ENCODE assay signal across 29 cellular contexts in the genomic region with DNA sequence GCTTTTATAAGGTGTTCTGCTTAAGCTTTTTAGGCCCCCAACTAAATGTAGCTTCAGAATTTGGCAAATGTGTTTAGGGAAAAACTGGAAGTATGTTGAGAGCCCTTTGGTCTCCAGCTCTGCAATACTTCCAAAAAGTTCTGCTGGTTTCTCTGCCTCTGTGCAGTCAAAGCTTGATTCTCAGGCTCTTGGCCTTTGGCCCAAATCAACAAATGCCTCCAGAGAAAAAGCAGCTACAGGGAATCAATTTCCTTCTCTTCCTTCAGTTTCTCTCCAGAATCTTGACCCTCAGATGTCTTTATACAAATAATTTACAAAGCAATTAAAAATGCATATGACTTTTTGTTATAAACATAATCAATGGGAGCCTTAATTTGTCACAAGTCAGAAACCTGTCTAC.
DNase-seq lines count a peak whose midpoint lies in the region; ATAC-seq and TF ChIP-seq lines count a peak whose summit lies in the region.
"Had no signal": no experiment of that assay in that cellular context is flagged by ENCODE, and none has a peak within 500 bp of the region (broad histone marks: within the 10 kb centered on the region; RNA-seq: fewer than 3 reads in every experiment).

No MANE protein-coding gene starts in this region.

- no peak for TF ChIP-seq RAD21 in IMR-90 (IDR thresholded peaks at IDR 0.05; ENCODE audit: low read length)

- H3K56ac ChIP-seq in IMR-90 (ENCODE audit: extremely low read depth, insufficient read depth, low read length) = no peak overlapping the region

- no peak overlapping the region for H2AK5ac ChIP-seq in IMR-90 (ENCODE audit: low read depth, low read length)

- H4K20me1 ChIP-seq in IMR-90 (ENCODE audit: insufficient read depth, low read length) = no peaks in the 10 kb centered on the region
- H4K20me1 ChIP-seq: BLaER1 had no signal

- no peak overlapping the region for H2AK9ac ChIP-seq in IMR-90 (replicated peaks; ENCODE audit: low read depth, low read length, poor library complexity)

- CTCF ChIA-PET in IMR-90 (lab: Yijun Ruan, JAX) = no interaction called here

- ATAC-seq in IMR-90 (ENCODE audit: low read depth) = peak; percentile 48; the same call in 1 of the 2 replicates
- ATAC-seq in HG03571 (IDR thresholded peaks at IDR 0.05; ENCODE audit: unreplicated experiment) = no peak
- ATAC-seq: activated T-cell treated with anti-CD3 and anti-CD28 coated beads, Interleukin-2, amount 50 U/mL, for 72 hours; GM12878; HCT116; left lung; mucosa of descending colon; psoas muscle; stimulated activated effector memory CD8-positive, alpha-beta T cell treated with anti-CD3 and anti-CD28 coated beads, Interleukin-12 subunit alpha, Interleukin-12 subunit beta, amount 100 ng/mL, for 72 hours had no signal

- no peaks in the 10 kb centered on the region for H3K79me1 ChIP-seq in IMR-90 (ENCODE audit: low read depth in 1 of 2, low read length in 2 of 2)

- peaks cover 2% of the 10 kb centered on the region; the same call in 1 of the 2 replicates for H3K9me3 ChIP-seq in IMR-90 (ENCODE audit: control insufficient read depth, insufficient read depth, low read length)
- H3K9me3 ChIP-seq: mucosa of descending colon, psoas muscle had no signal

- no peak overlapping the region for H2BK120ac ChIP-seq in IMR-90 (ENCODE audit: low read depth, low read length)

- no peak overlapping the region for H3K14ac ChIP-seq in IMR-90 (replicated peaks; ENCODE audit: low read depth, low read length)

- H3K27me3 ChIP-seq in IMR-90 (ENCODE audit: control insufficient read depth, insufficient read depth, low read length) (no peaks in the 10 kb centered on the region), brain microvascular endothelial cell (replicated peaks) (no peaks in the 10 kb centered on the region)
- H3K27me3 ChIP-seq: BLaER1, dorsolateral prefrontal cortex, heart right ventricle, left lung, neural progenitor cell, spleen had no signal

- no peak overlapping the region for H3K4me3 ChIP-seq in IMR-90 (ENCODE audit: insufficient read depth, low read depth, low read length)
- H3K4me3 ChIP-seq in brain microvascular endothelial cell (ENCODE audit: low read depth, low read length) = no peak overlapping the region
- H3K4me3 ChIP-seq: BLaER1, dorsolateral prefrontal cortex, GM12878, heart right ventricle, left lung, mucosa of descending colon, neural progenitor cell, psoas muscle, spleen had no signal

- POLR2A ChIA-PET in IMR-90 (lab: Charles Lee; ENCODE audit: unreplicated experiment) = no interaction called here

- H4K5ac ChIP-seq in IMR-90 (ENCODE audit: low read depth, low read length) = no peak overlapping the region

- H3K36me3 ChIP-seq in IMR-90 (ENCODE audit: control insufficient read depth, insufficient read depth, low read length) = no peaks in the 10 kb centered on the region
- no peaks in the 10 kb centered on the region for H3K36me3 ChIP-seq in brain microvascular endothelial cell (replicated peaks)

- H3K4me2 ChIP-seq in IMR-90 (ENCODE audit: low read depth, low read length) = no peak overlapping the region
- H3K4me2 ChIP-seq: BLaER1, neural progenitor cell had no signal

- H3K23ac ChIP-seq in IMR-90 (ENCODE audit: low read depth, low read length) = no peak overlapping the region

- no peak overlapping the region for H3K4ac ChIP-seq in IMR-90 (ENCODE audit: low read depth, low read length)

- H4K8ac ChIP-seq in IMR-90 (ENCODE audit: low read depth in 2 of 2, low read length in 2 of 2) = no peak overlapping the region

- no peaks in the 10 kb centered on the region for H3K9me1 ChIP-seq in IMR-90 (ENCODE audit: insufficient read depth, low read length)

- dilution Hi-C loops in IMR-90 (cut with HindIII; ENCODE audit: low sequenced_read_pairs, unreplicated experiment) = no loop called here

- in situ Hi-C loops in IMR-90 (cut with MboI; ENCODE audit: low sequenced_read_pairs) = no loop called here
- in situ Hi-C loops in brain microvascular endothelial cell (cut with HindIII; ENCODE audit: low pct_ligation_motif_present, low sequenced_read_pairs) = no loop called here

- no peak overlapping the region for H2AFZ ChIP-seq in IMR-90 (replicated peaks; ENCODE audit: low read length, poor library complexity)
- H2AFZ ChIP-seq: neural progenitor cell had no signal

- TF ChIP-seq CTCF in IMR-90 (conservative IDR thresholded peaks at IDR 0.05; ENCODE audit: low read depth, low read length) (no peak), brain microvascular endothelial cell (IDR thresholded peaks at IDR 0.05; ENCODE audit: low read depth, low read length, missing control alignments) (no peak)

- no peak overlapping the region for H3K9ac ChIP-seq in IMR-90 (ENCODE audit: low read depth, low read length)
- H3K9ac ChIP-seq: BLaER1, neural progenitor cell had no signal

- H3K4me1 ChIP-seq in IMR-90 (ENCODE audit: control insufficient read depth, insufficient read depth, low read length) = no peaks in the 10 kb centered on the region
- H3K4me1 ChIP-seq: left lung, neural progenitor cell, psoas muscle, spleen had no signal

- H3K18ac ChIP-seq in IMR-90 (ENCODE audit: low read depth, low read length) = no peak overlapping the region

- BruUV-seq in IMR-90 (replicated peaks; lab: Mats Ljungman, UMichigan) = no TSS peak

- H4K91ac ChIP-seq in IMR-90 (ENCODE audit: insufficient read depth, low read depth, low read length) = no peak overlapping the region

- no peak for TF ChIP-seq POLR2A in IMR-90 (IDR thresholded peaks at IDR 0.05; ENCODE audit: low read depth, low read length)

- H2BK5ac ChIP-seq in IMR-90 (ENCODE audit: low read depth, low read length, poor library complexity, severe bottlenecking) = no peak overlapping the region

- DNase-seq in IMR-90 (peak; percentile 46), brain microvascular endothelial cell (peak; percentile 26), left kidney (ENCODE audit: low read depth, low spot score) (peak; percentile 50), pulmonary artery endothelial cell (ENCODE audit: low read depth, low spot score) (peak; percentile 24), LoVo (ENCODE audit: low spot score) (no peak), pons (ENCODE audit: low spot score) (no peak)
- DNase-seq: ACHN; activated CD4-positive, alpha-beta T cell treated with anti-CD3 and anti-CD28 coated beads for 4 hours; activated naive CD4-positive, alpha-beta T cell treated with Interleukin-2 at 50 U/mL for 16 hours; activated T-cell treated with anti-CD3 and anti-CD28 coated beads, Interleukin-2, amount 50 U/mL, for 72 hours; central memory CD4-positive, alpha-beta T cell; DND-41; dorsolateral prefrontal cortex; left lung; NCI-H1105 treated with DMSO at 0.1 percent for 48 hours; NCI-H2029 treated with DMSO at 0.1 percent for 48 hours; NCI-H2227 treated with DMSO at 0.1 percent for 48 hours; NCI-H748 treated with DMSO at 0.1 percent for 48 hours; psoas muscle; spleen; stimulated activated CD4-positive, alpha-beta T cell treated with anti-CD3 and anti-CD28 coated beads, Interleukin-2, amount 100 ng/mL, for 48 hours had no signal

- no peak overlapping the region for H2BK20ac ChIP-seq in IMR-90 (ENCODE audit: low read depth, low read length)

- H2BK15ac ChIP-seq in IMR-90 (ENCODE audit: low read depth, low read length) = no peak overlapping the region

- intact Hi-C loops in IMR-90 (cut with micrococcal nuclease) = no loop called here

- H3K27ac ChIP-seq in IMR-90 (ENCODE audit: insufficient read depth, low read length) = no peak overlapping the region
- H3K27ac ChIP-seq in brain microvascular endothelial cell = no peak overlapping the region
- H3K27ac ChIP-seq: BLaER1, dorsolateral prefrontal cortex, left lung, neural progenitor cell, psoas muscle, spleen had no signal

TF ChIP-seq in IMR-90, 13 proteins besides CTCF, POLR2A, EP300 and RAD21:
- TF ChIP-seq, protein P1, sequence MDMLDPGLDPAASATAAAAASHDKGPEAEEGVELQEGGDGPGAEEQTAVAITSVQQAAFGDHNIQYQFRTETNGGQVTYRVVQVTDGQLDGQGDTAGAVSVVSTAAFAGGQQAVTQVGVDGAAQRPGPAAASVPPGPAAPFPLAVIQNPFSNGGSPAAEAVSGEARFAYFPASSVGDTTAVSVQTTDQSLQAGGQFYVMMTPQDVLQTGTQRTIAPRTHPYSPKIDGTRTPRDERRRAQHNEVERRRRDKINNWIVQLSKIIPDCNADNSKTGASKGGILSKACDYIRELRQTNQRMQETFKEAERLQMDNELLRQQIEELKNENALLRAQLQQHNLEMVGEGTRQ (IDR thresholded peaks at IDR 0.05; ENCODE audit: low read depth, low read length) = no peak
- no peak for TF ChIP-seq RFX5 (IDR thresholded peaks at IDR 0.05; ENCODE audit: low read depth, low read length)
- TF ChIP-seq CHD1 (IDR thresholded peaks at IDR 0.05; ENCODE audit: low read depth, low read length) = no peak
- TF ChIP-seq MAFK (IDR thresholded peaks at IDR 0.05; ENCODE audit: low read depth, low read length) = no peak
- TF ChIP-seq CEBPB (IDR thresholded peaks at IDR 0.05; ENCODE audit: low read depth, low read length) = no peak
- TF ChIP-seq RCOR1 (IDR thresholded peaks at IDR 0.05; ENCODE audit: insufficient replicate concordance, low read length) = no peak
- no peak for TF ChIP-seq BHLHE40 (IDR thresholded peaks at IDR 0.05; ENCODE audit: low read depth, low read length)
- TF ChIP-seq FOS (IDR thresholded peaks at IDR 0.05; ENCODE audit: low read depth, low read length) = no peak
- no peak for TF ChIP-seq ELK1 (IDR thresholded peaks at IDR 0.05; ENCODE audit: borderline replicate concordance, low read depth, low read length)
- no peak for TF ChIP-seq SMC3 (IDR thresholded peaks at IDR 0.05; ENCODE audit: low read depth, low read length)
- no peak for TF ChIP-seq MXI1 (IDR thresholded peaks at IDR 0.05; ENCODE audit: borderline replicate concordance, low read depth, low read length)
- no peak for TF ChIP-seq MAZ (IDR thresholded peaks at IDR 0.05; ENCODE audit: borderline replicate concordance, low read depth, low read length)
- TF ChIP-seq NFE2L2 (IDR thresholded peaks at IDR 0.05; ENCODE audit: low read depth, low read length) = no peak
TF ChIP-seq in IMR-90: peak in this region for 0.

Comparison
In these comparisons a context has a peak if more than half of its experiments do, and no peak if none do; other contexts are left out.
1. DNase-seq: peak in IMR-90 (single experiment), brain microvascular endothelial cell (single experiment), left kidney (single experiment) and pulmonary artery endothelial cell (single experiment); none in LoVo (single experiment) and pons (single experiment).